Comparison of ENCODE assay signal across 8 cellular contexts in genomic region chr4:185535818-185536729, GRCh38. TPM values are rescaled to one million over a fixed set of nuclear protein-coding genes. Genes with fewer than 3 reads are reported as not detected.
DNase-seq lines count a peak whose midpoint lies in the region; ATAC-seq and TF ChIP-seq lines count a peak whose summit lies in the region.

No MANE protein-coding gene starts in this region.

- H3K9me3 ChIP-seq in lower lobe of right lung (no peaks in the 10 kb centered on the region), thymus (ENCODE audit: control insufficient read depth) (no peaks in the 10 kb centered on the region), Karpas-422 (ENCODE audit: low read length) (no peaks in the 10 kb centered on the region)

- H3K27ac ChIP-seq in lower lobe of right lung (peak overlapping the region; percentile 89), thymus (ENCODE audit: low read depth) (no peak overlapping the region), Karpas-422 (ENCODE audit: low read length) (no peak overlapping the region)

- no peaks in the 10 kb centered on the region for H3K9me2 ChIP-seq in Karpas-422 (replicated peaks; ENCODE audit: insufficient read depth, low read length)

- H3K4me1 ChIP-seq in lower lobe of right lung (no peaks in the 10 kb centered on the region), thymus (ENCODE audit: control insufficient read depth, insufficient read depth, low read length) (no peaks in the 10 kb centered on the region), Karpas-422 (ENCODE audit: low read length) (no peaks in the 10 kb centered on the region)

- H4K20me1 ChIP-seq in Karpas-422 (ENCODE audit: insufficient read depth, low read depth, low read length), result no peaks in the 10 kb centered on the region

- H3K27me3 ChIP-seq in lower lobe of right lung (ENCODE audit: low read depth), result peaks cover 9% of the 10 kb centered on the region
- H3K27me3 ChIP-seq in thymus (ENCODE audit: control insufficient read depth, insufficient read depth), result peaks cover 20% of the 10 kb centered on the region
- H3K27me3 ChIP-seq in Karpas-422 (ENCODE audit: low read length), result no peaks in the 10 kb centered on the region

- no peak overlapping the region for H3K4me2 ChIP-seq in Karpas-422 (ENCODE audit: low read depth, low read length, poor library complexity, severe bottlenecking)

- 30% methylated on average over 17 of the region's 17 CpGs for WGBS in thymus

- intact Hi-C loops in lower lobe of right lung (cut with DNase I), result no loop called here

- peak overlapping the region; percentile 56 to 84 for H3K4me3 ChIP-seq in cardiac fibroblast (replicated peaks in 1 of 2; ENCODE audit: low read depth in 2 of 2, low read length in 2 of 2)
- H3K4me3 ChIP-seq in lower lobe of right lung, result peak overlapping the region; percentile 67
- peak overlapping the region; percentile 25 for H3K4me3 ChIP-seq in thymus (ENCODE audit: low read length)
- no peak overlapping the region for H3K4me3 ChIP-seq in Karpas-422 (ENCODE audit: low read length)

- H2AFZ ChIP-seq in Karpas-422 (ENCODE audit: low read length), result no peak overlapping the region

- no peak overlapping the region for H3K9ac ChIP-seq in Karpas-422 (ENCODE audit: low read length)

- H3K79me2 ChIP-seq in Karpas-422 (ENCODE audit: low read length), result no peaks in the 10 kb centered on the region

- no peaks in the 10 kb centered on the region for H3K36me3 ChIP-seq in lower lobe of right lung
- H3K36me3 ChIP-seq in thymus (ENCODE audit: control insufficient read depth, insufficient read depth), result no peaks in the 10 kb centered on the region
- no peaks in the 10 kb centered on the region for H3K36me3 ChIP-seq in Karpas-422 (ENCODE audit: insufficient read depth, low read length)

- TF ChIP-seq CTCF in cardiac fibroblast (IDR thresholded peaks at IDR 0.05; ENCODE audit: low read depth, low read length), result no peak
- TF ChIP-seq CTCF in lower lobe of right lung (IDR thresholded peaks at IDR 0.05), result no peak

- DNase-seq in NCI-H748 (lab: John Stamatoyannopoulos, UW; ENCODE audit: unreplicated experiment), result peak; percentile 40
- DNase-seq in NCI-H748 treated with DMSO at 0.1 percent for 48 hours (lab: John Stamatoyannopoulos, UW), result no peak
- peak; percentile 63 to 81 for DNase-seq in cardiac fibroblast (ENCODE audit: low read depth in 2 of 2)
- DNase-seq in lower lobe of right lung, result no peak
- no peak for DNase-seq in SW480 (ENCODE audit: low spot score)
- DNase-seq in Karpas-422, result no peak

- ATAC-seq in lower lobe of right lung, result no peak
- no peak for ATAC-seq in GM19324 (IDR thresholded peaks at IDR 0.05; ENCODE audit: low FRiP score, unreplicated experiment)

RNA-seq across cellular contexts. Expression of gene PDLIM3, which starts 0.8 kb away (rescaled TPM):
- 18.4 TPM for total RNA-seq in lower lobe of right lung
- 21.8 TPM for polyA plus RNA-seq in thymus
- not detected in 2 replicates for total RNA-seq in Karpas-422 (2014; rRNA removed; shearing (Covaris generic); ENCODE audit: low replicate concordance)

Comparison
In these comparisons a context has a peak if more than half of its experiments do, and no peak if none do; other contexts are left out.
1. DNase-seq: peak in NCI-H748 (single experiment) and cardiac fibroblast (2 of 2); none in NCI-H748 treated with DMSO at 0.1 percent for 48 hours (single experiment), lower lobe of right lung (single experiment), SW480 (single experiment) and Karpas-422 (single experiment).
2. RNA of gene PDLIM3, which starts 0.8 kb away (total RNA-seq): 18.4 TPM in lower lobe of right lung (single experiment); not detected in Karpas-422; every median in the first group is over 10 times any median in the second.